1 cellular context compared by ENCODE assay signal in genomic region chr14:103333754-103334643, GRCh38.
TF ChIP-seq lines count a peak whose summit lies in the region.

TSS of gene EIF5 (plus strand) at chr14:103334237. CDS start at chr14:103335861, 1,624 bp downstream.

TF ChIP-seq in HepG2, 621 proteins besides CTCF, POLR2A, EP300 and RAD21 (continued from another document and continues in another):
- no peak; the same call in 1 of the 2 replicates for TF ChIP-seq ARID5B (CRISPR knock-in tag; IDR thresholded peaks at IDR 0.05)
- peak; percentile 91 for TF ChIP-seq ZNF33A (CRISPR knock-in tag; IDR thresholded peaks at IDR 0.05; ENCODE audit: borderline replicate concordance)
- no peak for TF ChIP-seq TCF7L2 (IDR thresholded peaks at IDR 0.05; ENCODE audit: low read depth, low read length)
- TF ChIP-seq ISL2 (CRISPR knock-in tag; IDR thresholded peaks at IDR 0.05) = peak; percentile 43
- TF ChIP-seq DNMT3B (CRISPR knock-in tag; conservative IDR thresholded peaks at IDR 0.05) = no peak
- TF ChIP-seq TEF (CRISPR knock-in tag; IDR thresholded peaks at IDR 0.05) = no peak
- no peak for TF ChIP-seq ZNF652 (CRISPR knock-in tag; IDR thresholded peaks at IDR 0.05; ENCODE audit: borderline replicate concordance, low read depth)
- no peak for TF ChIP-seq ATM (IDR thresholded peaks at IDR 0.05; ENCODE audit: borderline replicate concordance)
- no peak for TF ChIP-seq ZNF646 (CRISPR knock-in tag; IDR thresholded peaks at IDR 0.05)
- peak; percentile 72; the same call in 1 of the 2 replicates for TF ChIP-seq ZNF224 (CRISPR knock-in tag; IDR thresholded peaks at IDR 0.05)
- peak; percentile 8; the same call in 1 of the 2 replicates for TF ChIP-seq KLF12 (CRISPR knock-in tag; IDR thresholded peaks at IDR 0.05; ENCODE audit: borderline replicate concordance)
- peak; percentile 94 for TF ChIP-seq GABPB1 (CRISPR knock-in tag; IDR thresholded peaks at IDR 0.05)
- peak; percentile 82 for TF ChIP-seq MXD3 (CRISPR knock-in tag; IDR thresholded peaks at IDR 0.05)
- TF ChIP-seq NFAT5 (CRISPR knock-in tag; IDR thresholded peaks at IDR 0.05) = no peak
- no peak for TF ChIP-seq ZFP36 (IDR thresholded peaks at IDR 0.05; ENCODE audit: borderline replicate concordance, low read depth, low read length, partially characterized antibody)
- 0 out of 2 replicates have a peak, but pooled peaks have one; percentile 69 for TF ChIP-seq NKX3-1 (CRISPR knock-in tag; IDR thresholded peaks at IDR 0.05)
- TF ChIP-seq MYC (CRISPR knock-in tag; IDR thresholded peaks at IDR 0.05; ENCODE audit: borderline replicate concordance) = peak; percentile 83
- TF ChIP-seq CREBL2 (CRISPR knock-in tag; IDR thresholded peaks at IDR 0.05; ENCODE audit: borderline replicate concordance) = no peak; the same call in 1 of the 2 replicates
- no peak for TF ChIP-seq MATR3 (CRISPR knock-in tag; IDR thresholded peaks at IDR 0.05)
- TF ChIP-seq ZSCAN29 (CRISPR knock-in tag; conservative IDR thresholded peaks at IDR 0.05) = no peak
- no peak; the same call in 1 of the 2 replicates for TF ChIP-seq ZNF333 (CRISPR knock-in tag; IDR thresholded peaks at IDR 0.05; ENCODE audit: borderline replicate concordance)
- TF ChIP-seq PHF20 (CRISPR knock-in tag; IDR thresholded peaks at IDR 0.05) = peak; percentile 76
- no peak for TF ChIP-seq KAT2B (IDR thresholded peaks at IDR 0.05; ENCODE audit: borderline replicate concordance, low read depth, low read length)
- TF ChIP-seq FOXA3 (CRISPR knock-in tag; IDR thresholded peaks at IDR 0.05) = no peak; the same call in 1 of the 2 replicates
- peak; percentile 81 for TF ChIP-seq HNRNPH1 (optimal IDR thresholded peaks at IDR 0.05; ENCODE audit: low read depth, low read length)
- no peak; the same call in 1 of the 2 replicates for TF ChIP-seq ZNF275 (CRISPR knock-in tag; IDR thresholded peaks at IDR 0.05; ENCODE audit: borderline replicate concordance)
- peak; percentile 85; the same call in 1 of the 2 replicates for TF ChIP-seq ZBED4 (CRISPR knock-in tag; IDR thresholded peaks at IDR 0.05; ENCODE audit: borderline replicate concordance)
- peak; percentile 25; the same call in 1 of the 2 replicates for TF ChIP-seq ZNF276 (CRISPR knock-in tag; IDR thresholded peaks at IDR 0.05; ENCODE audit: low read depth)
- no peak; the same call in 1 of the 2 replicates for TF ChIP-seq ZNF230 (CRISPR knock-in tag; IDR thresholded peaks at IDR 0.05)
- TF ChIP-seq ZNF441 (CRISPR knock-in tag; IDR thresholded peaks at IDR 0.05; ENCODE audit: borderline replicate concordance) = no peak
